ENCODE assay signal across 8 cellular contexts in genomic region chr2:177212895-177213856, GRCh38.
DNase-seq lines count a peak whose midpoint lies in the region; ATAC-seq lines count a peak whose summit lies in the region.

No MANE protein-coding gene starts in this region.

- peak overlapping the region; percentile 89 for H3K4me3 Mint-ChIP-seq in central memory CD8-positive, alpha-beta T cell

- peak; percentile 94 for DNase-seq in AG20443 (ENCODE audit: low spot score)
- DNase-seq in NCI-H345 treated with DMSO at 0.1 percent for 48 hours (lab: John Stamatoyannopoulos, UW; ENCODE audit: unreplicated experiment): peak; percentile 83
- DNase-seq in central memory CD8-positive, alpha-beta T cell (ENCODE audit: low spot score in 2 of 2): peak; percentile 74 to 81
- DNase-seq in kidney glomerular epithelial cell (lab: John Stamatoyannopoulos, UW): peak; percentile 81
- DNase-seq in stimulated activated CD4-positive, alpha-beta T cell treated with anti-CD3 and anti-CD28 coated beads, Interleukin-15, amount 100 ng/mL, for 24 hours: peak; percentile 95

- H3K27me3 Mint-ChIP-seq in central memory CD8-positive, alpha-beta T cell: no peaks in the 10 kb centered on the region

- peaks cover 64% of the 10 kb centered on the region for H3K36me3 Mint-ChIP-seq in central memory CD8-positive, alpha-beta T cell (ENCODE audit: insufficient read depth)

- H3K27ac Mint-ChIP-seq in central memory CD8-positive, alpha-beta T cell (ENCODE audit: low read depth): peak overlapping the region; percentile 99

- peaks cover 40% of the 10 kb centered on the region for H3K4me1 Mint-ChIP-seq in central memory CD8-positive, alpha-beta T cell

- ATAC-seq in GM19035 (IDR thresholded peaks at IDR 0.05; ENCODE audit: unreplicated experiment) (peak; percentile 49), HG03280 (IDR thresholded peaks at IDR 0.05; ENCODE audit: unreplicated experiment) (peak; percentile 51)
- ATAC-seq in activated CD4-positive, CD25-positive, alpha-beta regulatory T cell treated with anti-CD3 and anti-CD28 coated beads, Interleukin-2, amount 50 U/mL, for 24 hours: peak; percentile 59 to 61
- ATAC-seq in central memory CD8-positive, alpha-beta T cell (replicated peaks; ENCODE audit: extremely low read depth, poor library complexity, severe bottlenecking): peak; percentile 63

- H3K9me3 Mint-ChIP-seq in central memory CD8-positive, alpha-beta T cell: no peaks in the 10 kb centered on the region

Comparison
In these comparisons a context has a peak if more than half of its experiments do, and no peak if none do; other contexts are left out.
1. Peak in every context shown above with its lines: DNase-seq and ATAC-seq.